Comparison of ENCODE assay signal across 25 cellular contexts in genomic region chr16:64705443-64705842, GRCh38.
DNase-seq lines count a peak whose midpoint lies in the region; ATAC-seq and TF ChIP-seq lines count a peak whose summit lies in the region.
"Had no signal": no experiment of that assay in that cellular context is flagged by ENCODE, and none has a peak within 500 bp of the region (broad histone marks: within the 10 kb centered on the region; RNA-seq: fewer than 3 reads in every experiment).

No MANE protein-coding gene starts in this region.

- H3K4me1 ChIP-seq in osteoblast (ENCODE audit: insufficient read depth, low read length): no peaks in the 10 kb centered on the region
- no peaks in the 10 kb centered on the region for H3K4me1 ChIP-seq in naive thymus-derived CD4-positive, alpha-beta T cell (ENCODE audit: control insufficient read depth in 2 of 2, insufficient read depth in 2 of 2, low read length in 2 of 2)
- H3K4me1 ChIP-seq: SJCRH30 had no signal

- intact Hi-C loops in naive thymus-derived CD4-positive, alpha-beta T cell (cut with micrococcal nuclease): no loop called here

- ATAC-seq in SK-N-SH treated with all-trans-retinoic acid at 6 μM for 48 hours: peak; percentile 90
- no peak for ATAC-seq in naive thymus-derived CD4-positive, alpha-beta T cell
- ATAC-seq: PC-3, Right ventricle myocardium inferior had no signal

- no peaks in the 10 kb centered on the region for H3K79me2 ChIP-seq in osteoblast (ENCODE audit: insufficient read depth, low read length)

- H3K4me3 ChIP-seq in AG04449 (ENCODE audit: low read depth, low read length) (no peak overlapping the region), osteoblast (ENCODE audit: insufficient read depth, low read length) (no peak overlapping the region)
- no peak overlapping the region for H3K4me3 ChIP-seq in naive thymus-derived CD4-positive, alpha-beta T cell (ENCODE audit: low read length)
- H3K4me3 ChIP-seq: SJCRH30 had no signal

- peaks cover 0 to 16% (median 6%) of the 10 kb centered on the region in 11 donors for H3K9me3 Mint-ChIP-seq in naive thymus-derived CD4-positive, alpha-beta T cell

- H3K4me1 Mint-ChIP-seq in naive thymus-derived CD4-positive, alpha-beta T cell: no peaks in the 10 kb centered on the region
- H3K4me1 Mint-ChIP-seq: CD4-positive, alpha-beta memory T cell had no signal

- H3K4me3 Mint-ChIP-seq in naive thymus-derived CD4-positive, alpha-beta T cell: no peak overlapping the region
- H3K4me3 Mint-ChIP-seq: CD4-positive, alpha-beta memory T cell had no signal

- H2AFZ ChIP-seq in osteoblast (ENCODE audit: low read length): no peak overlapping the region

- DNase-seq in AG04449 (ENCODE audit: low read depth, low spot score): peak; percentile 78
- DNase-seq in GM04504 (ENCODE audit: low read depth): peak; percentile 30
- DNase-seq in osteoblast (ENCODE audit: insufficient read length, low spot score, missing footprints): peak; percentile 14
- DNase-seq in GM10248 (ENCODE audit: extremely low spot score): no peak
- no peak for DNase-seq in stimulated activated naive CD4-positive, alpha-beta T cell treated with Interleukin-2 at 50 U/mL for 16 hours (lab: John Stamatoyannopoulos, UW)
- DNase-seq in NCI-H774 (lab: John Stamatoyannopoulos, UW): no peak
- no peak for DNase-seq in naive thymus-derived CD4-positive, alpha-beta T cell
- DNase-seq: 8988T; AML-193; C1 segment of cervical spinal cord; CD4-positive, alpha-beta memory T cell; COR-L47; DMS53; H7; KBM-7; NCI-H1105 treated with DMSO at 0.1 percent for 48 hours; NCI-H146; NCI-H1930; NCI-H2107; NCI-H524; NCI-H748 treated with DMSO at 0.1 percent for 48 hours; PC-3; SJCRH30 had no signal

- POLR2A ChIA-PET in AG04449 (lab: Yijun Ruan, JAX) (interaction anchor here (0.6 to 1.0 kb wide), 2 partner anchors 41 to 46 kb away, joined by 3 read pairs; no protein-coding TSS in a partner anchor), GM10248 (lab: Yijun Ruan, JAX) (no interaction called here)
- POLR2A ChIA-PET in naive thymus-derived CD4-positive, alpha-beta T cell (lab: Charles Lee): no interaction called here

- no peak overlapping the region for H3K27ac Mint-ChIP-seq in naive thymus-derived CD4-positive, alpha-beta T cell
- H3K27ac Mint-ChIP-seq: CD4-positive, alpha-beta memory T cell had no signal

- H3K9me3 ChIP-seq in osteoblast (ENCODE audit: low read depth, low read length): no peaks in the 10 kb centered on the region
- peaks cover 0 to 10% (median 0%) of the 10 kb centered on the region in 3 experiments for H3K9me3 ChIP-seq in naive thymus-derived CD4-positive, alpha-beta T cell (ENCODE audit: control insufficient read depth in 2 of 3, low read length in 3 of 3)
- H3K9me3 ChIP-seq: SJCRH30 had no signal

- H3K27me3 ChIP-seq in osteoblast (ENCODE audit: insufficient read depth, low read length): no peaks in the 10 kb centered on the region
- no peaks in the 10 kb centered on the region for H3K27me3 ChIP-seq in naive thymus-derived CD4-positive, alpha-beta T cell (ENCODE audit: control insufficient read depth in 2 of 2, insufficient read depth in 2 of 2, low read length in 2 of 2)
- H3K27me3 ChIP-seq: SJCRH30 had no signal

- no peaks in the 10 kb centered on the region for H3K27me3 Mint-ChIP-seq in naive thymus-derived CD4-positive, alpha-beta T cell
- H3K27me3 Mint-ChIP-seq: CD4-positive, alpha-beta memory T cell had no signal

- H3K27ac ChIP-seq in osteoblast (ENCODE audit: low read depth, low read length): peak overlapping the region; percentile 5
- no peak overlapping the region for H3K27ac ChIP-seq in naive thymus-derived CD4-positive, alpha-beta T cell (ENCODE audit: low read depth, low read length)
- H3K27ac ChIP-seq: SJCRH30 had no signal

- no peaks in the 10 kb centered on the region for H3K36me3 ChIP-seq in osteoblast (ENCODE audit: insufficient read depth, low read length)
- H3K36me3 ChIP-seq in naive thymus-derived CD4-positive, alpha-beta T cell (ENCODE audit: control insufficient read depth in 2 of 3, insufficient read depth in 3 of 3, low read length in 3 of 3): no peaks in the 10 kb centered on the region
- H3K36me3 ChIP-seq: SJCRH30 had no signal

- CTCF ChIA-PET in AG04449 (lab: Yijun Ruan, JAX) (no interaction called here), GM10248 (lab: Yijun Ruan, JAX) (no interaction called here)
- CTCF ChIA-PET in naive thymus-derived CD4-positive, alpha-beta T cell (lab: Charles Lee): no interaction called here

- TF ChIP-seq CTCF in AG04449 (IDR thresholded peaks at IDR 0.05; ENCODE audit: insufficient read depth, low read length, missing control alignments) (no peak), osteoblast (IDR thresholded peaks at IDR 0.05; ENCODE audit: extremely low read depth, low read depth, low read length) (no peak), GM10248 (IDR thresholded peaks at IDR 0.05; ENCODE audit: control extremely low read depth, extremely low read depth, low read depth, missing control alignments) (no peak)

- no peaks in the 10 kb centered on the region for H3K36me3 Mint-ChIP-seq in naive thymus-derived CD4-positive, alpha-beta T cell
- H3K36me3 Mint-ChIP-seq: CD4-positive, alpha-beta memory T cell had no signal

- H3K4me2 ChIP-seq in osteoblast (ENCODE audit: insufficient read depth, low read length): no peak overlapping the region

- H4K20me1 ChIP-seq in osteoblast (ENCODE audit: insufficient read depth, low read length): no peaks in the 10 kb centered on the region

TF ChIP-seq in SK-N-SH treated with all-trans-retinoic acid at 6 μM for 48 hours, 23 proteins besides CTCF, POLR2A, EP300 and RAD21:
- TF ChIP-seq ISL1 (CRISPR knock-in tag; IDR thresholded peaks at IDR 0.05): peak; percentile 39; the same call in 1 of the 2 replicates
- no peak for TF ChIP-seq ZC3H10 (CRISPR knock-in tag; IDR thresholded peaks at IDR 0.05)

Comparison
In these comparisons a context has a peak if more than half of its experiments do, and no peak if none do; other contexts are left out.
1. DNase-seq: peak in AG04449 (single experiment), GM04504 (single experiment) and osteoblast (single experiment); none in GM10248 (single experiment), stimulated activated naive CD4-positive, alpha-beta T cell treated with Interleukin-2 at 50 U/mL for 16 hours (single experiment), NCI-H774 (single experiment) and naive thymus-derived CD4-positive, alpha-beta T cell (0 of 9).